1 cellular context compared by ENCODE assay signal in genomic region chr10:48670978-48671913, GRCh38.
TF ChIP-seq lines count a peak whose summit lies in the region.

No MANE protein-coding gene starts in this region.

TF ChIP-seq in Ishikawa, 13 proteins besides CTCF, POLR2A, EP300 and RAD21 (continued from another document):
- TF ChIP-seq, protein P1, sequence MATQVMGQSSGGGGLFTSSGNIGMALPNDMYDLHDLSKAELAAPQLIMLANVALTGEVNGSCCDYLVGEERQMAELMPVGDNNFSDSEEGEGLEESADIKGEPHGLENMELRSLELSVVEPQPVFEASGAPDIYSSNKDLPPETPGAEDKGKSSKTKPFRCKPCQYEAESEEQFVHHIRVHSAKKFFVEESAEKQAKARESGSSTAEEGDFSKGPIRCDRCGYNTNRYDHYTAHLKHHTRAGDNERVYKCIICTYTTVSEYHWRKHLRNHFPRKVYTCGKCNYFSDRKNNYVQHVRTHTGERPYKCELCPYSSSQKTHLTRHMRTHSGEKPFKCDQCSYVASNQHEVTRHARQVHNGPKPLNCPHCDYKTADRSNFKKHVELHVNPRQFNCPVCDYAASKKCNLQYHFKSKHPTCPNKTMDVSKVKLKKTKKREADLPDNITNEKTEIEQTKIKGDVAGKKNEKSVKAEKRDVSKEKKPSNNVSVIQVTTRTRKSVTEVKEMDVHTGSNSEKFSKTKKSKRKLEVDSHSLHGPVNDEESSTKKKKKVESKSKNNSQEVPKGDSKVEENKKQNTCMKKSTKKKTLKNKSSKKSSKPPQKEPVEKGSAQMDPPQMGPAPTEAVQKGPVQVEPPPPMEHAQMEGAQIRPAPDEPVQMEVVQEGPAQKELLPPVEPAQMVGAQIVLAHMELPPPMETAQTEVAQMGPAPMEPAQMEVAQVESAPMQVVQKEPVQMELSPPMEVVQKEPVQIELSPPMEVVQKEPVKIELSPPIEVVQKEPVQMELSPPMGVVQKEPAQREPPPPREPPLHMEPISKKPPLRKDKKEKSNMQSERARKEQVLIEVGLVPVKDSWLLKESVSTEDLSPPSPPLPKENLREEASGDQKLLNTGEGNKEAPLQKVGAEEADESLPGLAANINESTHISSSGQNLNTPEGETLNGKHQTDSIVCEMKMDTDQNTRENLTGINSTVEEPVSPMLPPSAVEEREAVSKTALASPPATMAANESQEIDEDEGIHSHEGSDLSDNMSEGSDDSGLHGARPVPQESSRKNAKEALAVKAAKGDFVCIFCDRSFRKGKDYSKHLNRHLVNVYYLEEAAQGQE (IDR thresholded peaks at IDR 0.05; ENCODE audit: low read depth), result no peak
- TF ChIP-seq CEBPB (IDR thresholded peaks at IDR 0.05) (no peak), TEAD4 (IDR thresholded peaks at IDR 0.05) (no peak; the same call in 1 of the 2 replicates)
